ENCODE assay signal across 25 cellular contexts in the genomic region with DNA sequence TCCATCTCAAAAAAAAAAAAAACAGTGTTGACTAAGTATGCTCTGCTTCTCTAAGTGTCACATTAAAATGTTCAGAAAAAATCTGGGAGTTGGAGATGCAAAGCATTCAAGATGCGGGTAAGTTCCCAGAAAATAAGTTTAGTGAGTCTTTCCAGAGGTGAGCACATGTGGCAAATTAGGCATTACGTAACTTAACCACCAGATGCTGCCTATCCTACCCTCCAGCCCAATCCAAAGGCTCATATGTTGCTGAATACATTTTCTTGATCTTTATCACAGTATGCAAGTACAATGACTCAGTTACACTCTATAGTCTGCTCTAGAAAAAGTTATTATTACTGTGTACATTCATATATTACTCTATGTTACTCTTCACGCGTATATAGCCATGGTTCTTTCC. TPM values are rescaled to one million over a fixed set of nuclear protein-coding genes. Genes with fewer than 3 reads are reported as not detected.
A peak's percentile ranks its signal among the peaks of the same experiment; 100 is the strongest.
DNase-seq lines count a peak whose midpoint lies in the region; FAIRE-seq and TF ChIP-seq lines count a peak whose summit lies in the region.
"Had no signal": no experiment of that assay in that cellular context is flagged by ENCODE, and none has a peak within 500 bp of the region (broad histone marks: within the 10 kb centered on the region; RNA-seq: fewer than 3 reads in every experiment).

No MANE protein-coding gene starts in this region.

- H3K4me3 Mint-ChIP-seq in astrocyte (ENCODE audit: unreplicated experiment), result no peak overlapping the region
- H3K4me3 Mint-ChIP-seq: B cell; central memory CD8-positive, alpha-beta T cell; effector memory CD8-positive, alpha-beta T cell; neural progenitor cell had no signal

- H3K27ac ChIP-seq in astrocyte (ENCODE audit: low read depth, low read length), result no peak overlapping the region
- H3K27ac ChIP-seq in kidney (ENCODE audit: low read depth in 2 of 2, low read length in 2 of 2), result no peak overlapping the region
- H3K27ac ChIP-seq: adrenal gland, neural progenitor cell, psoas muscle, SJCRH30, spleen had no signal

- H3K27ac Mint-ChIP-seq in astrocyte (ENCODE audit: unreplicated experiment), result no peak overlapping the region
- H3K27ac Mint-ChIP-seq: activated T-helper 2 cell treated with anti-CD3 and anti-CD28 coated beads, Interferon-gamma antibody, Interleukin-2, Interleukin-4, amounts not matched to agents 10 μg/mL and 5 μg/mL and 100 μg/mL, durations not matched to agents 14 hours and 24 hours and 36 hours; B cell; effector memory CD8-positive, alpha-beta T cell; neural progenitor cell had no signal

- TF ChIP-seq CTCF in astrocyte (IDR thresholded peaks at IDR 0.05; ENCODE audit: insufficient read depth, low read depth, low read length) (no peak), kidney (IDR thresholded peaks at IDR 0.05; ENCODE audit: borderline replicate concordance, extremely low read depth, insufficient read depth) (no peak)

- H3K9ac ChIP-seq in astrocyte (ENCODE audit: low read length) (no peak overlapping the region), kidney (ENCODE audit: low read length in 2 of 2) (no peak overlapping the region)
- H3K9ac ChIP-seq: neural progenitor cell had no signal

- H3K4me1 Mint-ChIP-seq in astrocyte (ENCODE audit: low read depth, unreplicated experiment), result no peaks in the 10 kb centered on the region
- H3K4me1 Mint-ChIP-seq: B cell; central memory CD8-positive, alpha-beta T cell; neural progenitor cell had no signal

- H3K4me2 ChIP-seq in astrocyte (ENCODE audit: low read length), result no peak overlapping the region
- H3K4me2 ChIP-seq: neural progenitor cell had no signal

- intact Hi-C loops in kidney (cut with DNase I), result no loop called here

- H3K36me3 ChIP-seq in astrocyte (ENCODE audit: insufficient read depth, low read length), result no peaks in the 10 kb centered on the region
- H3K36me3 ChIP-seq in kidney (ENCODE audit: control insufficient read depth in 1 of 2, insufficient read depth in 2 of 2, low read length in 2 of 2), result no peaks in the 10 kb centered on the region
- H3K36me3 ChIP-seq: adrenal gland, neural progenitor cell, SJCRH30, spleen had no signal

- no peak overlapping the region for H2AFZ ChIP-seq in astrocyte (ENCODE audit: low read depth, low read length)
- H2AFZ ChIP-seq: neural progenitor cell had no signal

- in situ Hi-C loops in KBM-7 (cut with MboI; ENCODE audit: low pct_unique_long_range_greater_than_20kb, low sequenced_read_pairs), result no loop called here

- H3K9me3 Mint-ChIP-seq in astrocyte (ENCODE audit: unreplicated experiment), result peaks cover 4% of the 10 kb centered on the region
- H3K9me3 Mint-ChIP-seq: activated T-helper 2 cell treated with anti-CD3 and anti-CD28 coated beads, Interferon-gamma antibody, Interleukin-2, Interleukin-4, amounts not matched to agents 10 μg/mL and 5 μg/mL and 100 μg/mL, durations not matched to agents 14 hours and 24 hours and 36 hours; central memory CD8-positive, alpha-beta T cell; effector memory CD8-positive, alpha-beta T cell had no signal

- H3K36me3 Mint-ChIP-seq in astrocyte (ENCODE audit: low read depth, unreplicated experiment), result no peaks in the 10 kb centered on the region

- DNase-seq in Daoy (ENCODE audit: low read depth) (peak; percentile 23), KBM-7 (peak; percentile 18), astrocyte (ENCODE audit: low read depth) (peak; percentile 37), fibroblast of the conjunctiva (ENCODE audit: low read depth) (peak; percentile 59), NCI-H2107 (lab: John Stamatoyannopoulos, UW) (no peak), cerebellar nuclear complex (lab: John Stamatoyannopoulos, UW) (no peak), HuH-7.5 (ENCODE audit: low spot score) (no peak), kidney (no peak)
- DNase-seq: activated CD4-positive, CD25-positive, alpha-beta regulatory T cell treated with anti-CD3 and anti-CD28 coated beads, Interleukin-2, amount 50 U/mL, for 72 hours; adrenal gland; effector memory CD8-positive, alpha-beta T cell; GOT3; NCI-H1092 treated with DMSO at 0.1 percent for 48 hours; NCI-H526; psoas muscle; SJCRH30; spleen; stimulated activated CD8-positive, alpha-beta memory T cell treated with anti-CD3 and anti-CD28 coated beads, Interleukin-4, amount 100 ng/mL, for 48 hours; substantia nigra; T-helper 9 cell had no signal

- no peaks in the 10 kb centered on the region for H3K79me2 ChIP-seq in astrocyte (ENCODE audit: insufficient read depth, low read length)

- no peaks in the 10 kb centered on the region for H3K9me3 ChIP-seq in astrocyte (ENCODE audit: insufficient read depth, low read depth, low read length)
- no peaks in the 10 kb centered on the region for H3K9me3 ChIP-seq in kidney (ENCODE audit: control insufficient read depth in 1 of 2, low read length in 2 of 2)
- H3K9me3 ChIP-seq: adrenal gland, psoas muscle, SJCRH30, spleen had no signal

- H3K27me3 Mint-ChIP-seq in astrocyte (ENCODE audit: low read depth, unreplicated experiment), result no peaks in the 10 kb centered on the region

- H3K4me1 ChIP-seq in astrocyte (ENCODE audit: insufficient read depth, low read length) (no peaks in the 10 kb centered on the region), kidney (ENCODE audit: control insufficient read depth in 1 of 2, insufficient read depth in 1 of 2, low read depth in 1 of 2, low read length in 2 of 2) (no peaks in the 10 kb centered on the region)
- H3K4me1 ChIP-seq: adrenal gland, neural progenitor cell, psoas muscle, SJCRH30 had no signal

- H4K20me1 ChIP-seq in astrocyte (ENCODE audit: insufficient read depth, low read length), result no peaks in the 10 kb centered on the region

- no peak for FAIRE-seq in astrocyte (lab: Jason Lieb, UNC)
- no peak for FAIRE-seq in kidney (lab: Jason Lieb, UNC)
- FAIRE-seq: D721Med had no signal

- H3K27me3 ChIP-seq in astrocyte (ENCODE audit: insufficient read depth, low read length), result peaks cover 7% of the 10 kb centered on the region
- H3K27me3 ChIP-seq: adrenal gland, neural progenitor cell, SJCRH30 had no signal

- no peak overlapping the region for H3K4me3 ChIP-seq in astrocyte (ENCODE audit: insufficient read depth, low read depth, low read length)
- no peak overlapping the region for H3K4me3 ChIP-seq in kidney (ENCODE audit: low read length in 2 of 2)
- H3K4me3 ChIP-seq: adrenal gland, neural progenitor cell, psoas muscle, SJCRH30, spleen had no signal

RNA-seq across cellular contexts. Expression of a gene that starts 3.6 kb away (rescaled TPM):
- not detected in 2 replicates for total RNA-seq in Daoy (2014; rRNA removed; shearing (Covaris generic))
- total RNA-seq in astrocyte, result 2.3 and 2.8 TPM in 2 replicates
- not detected for total RNA-seq in kidney
- not detected for polyA plus RNA-seq in kidney (ENCODE audit: insufficient read depth, low read depth, low replicate concordance)
- polyA plus RNA-seq: spleen had no signal

Comparison
In these comparisons a context has a peak if more than half of its experiments do, and no peak if none do; other contexts are left out.
1. DNase-seq: peak in Daoy (single experiment), KBM-7 (single experiment), astrocyte (single experiment) and fibroblast of the conjunctiva (single experiment); none in NCI-H2107 (single experiment), cerebellar nuclear complex (0 of 2), HuH-7.5 (single experiment) and kidney (single experiment).